ENCODE assay signal across 10 cellular contexts in the genomic region with DNA sequence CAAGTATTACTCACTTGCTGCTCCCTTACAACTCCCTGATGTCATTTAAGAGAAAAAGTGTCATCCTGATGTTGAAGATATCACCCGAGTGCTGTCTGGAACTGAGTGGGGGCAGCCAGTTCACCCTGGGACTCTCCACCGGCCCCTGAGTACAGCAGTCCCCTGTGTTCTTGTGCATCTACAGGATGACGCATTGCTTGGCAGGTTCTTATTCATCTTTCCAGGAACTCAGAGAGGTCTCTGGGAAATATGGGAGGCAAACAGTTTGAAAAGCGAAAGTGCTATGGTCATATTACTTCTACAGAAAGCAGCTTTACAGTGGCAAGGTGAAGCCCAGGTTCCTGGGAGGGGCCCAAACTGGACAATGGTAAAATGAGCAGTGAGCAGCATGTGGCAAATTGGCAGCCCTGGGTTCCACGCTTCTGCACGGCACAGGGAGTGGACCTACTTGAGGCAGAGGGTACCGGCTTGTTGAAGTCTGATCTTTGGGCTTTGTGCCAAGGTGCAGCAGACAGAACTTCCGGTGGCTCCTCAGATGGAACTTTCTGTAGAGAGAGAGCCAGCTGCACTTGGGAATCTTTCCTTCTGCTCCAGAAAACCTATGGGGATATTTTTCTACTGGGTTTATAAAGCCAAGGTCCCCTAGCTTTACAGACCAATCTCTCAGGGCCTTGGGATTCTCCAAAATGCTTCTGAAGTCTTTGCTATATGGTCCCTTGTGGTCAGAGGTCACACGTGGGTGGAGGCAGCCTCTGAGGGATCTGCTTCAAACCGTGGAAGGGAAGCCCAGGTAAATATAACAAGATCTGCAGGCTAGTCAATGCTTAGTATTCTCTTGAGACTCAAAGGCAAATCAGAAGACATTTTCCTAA.
DNase-seq lines count a peak whose midpoint lies in the region; ATAC-seq lines count a peak whose summit lies in the region.
"Had no signal": no experiment of that assay in that cellular context is flagged by ENCODE, and none has a peak within 500 bp of the region (broad histone marks: within the 10 kb centered on the region; RNA-seq: fewer than 3 reads in every experiment).

No MANE protein-coding gene starts in this region.

- peak; percentile 73 to 81 for ATAC-seq in right cardiac atrium
- ATAC-seq in GM18909 (IDR thresholded peaks at IDR 0.05; ENCODE audit: poor library complexity, unreplicated experiment), result no peak

- 39% methylated on average over 10 of the region's 10 CpGs for WGBS in right cardiac atrium

- DNase-seq in RPMI8226, result peak; percentile 30
- peak; percentile 58 for DNase-seq in activated CD8-positive, alpha-beta memory T cell treated with anti-CD3 and anti-CD28 coated beads, Interleukin-2, amount 50 U/mL, for 4 hours
- peak in 2 of 3 donors; percentile 49 to 57 for DNase-seq in right cardiac atrium
- DNase-seq in stimulated activated CD8-positive, alpha-beta memory T cell treated with anti-CD3 and anti-CD28 coated beads, Interleukin-4, amount 100 ng/mL, for 4 hours (ENCODE audit: low read depth in 2 of 2, low spot score in 1 of 2), result peak; percentile 31 to 50
- DNase-seq in posterior vena cava (ENCODE audit: low spot score), result no peak
- no peak for DNase-seq in DMS153 treated with DMSO at 0.1 percent for 48 hours (lab: John Stamatoyannopoulos, UW; ENCODE audit: unreplicated experiment)
- no peak for DNase-seq in HuH-7.5 (ENCODE audit: low spot score)
- DNase-seq: effector CD8-positive, alpha-beta T cell had no signal

- no peaks in the 10 kb centered on the region for H3K4me1 ChIP-seq in right cardiac atrium (ENCODE audit: control insufficient read depth, insufficient read depth, low read length)

- no peak overlapping the region for H3K4me3 ChIP-seq in right cardiac atrium (ENCODE audit: low read length)

- no peaks in the 10 kb centered on the region for H3K9me3 ChIP-seq in right cardiac atrium (ENCODE audit: control insufficient read depth, low read length)

- intact Hi-C loops in right cardiac atrium (cut with DNase I), result no loop called here
- intact Hi-C loops in posterior vena cava (cut with DNase I), result no loop called here

- H3K27ac ChIP-seq in right cardiac atrium (ENCODE audit: low read length), result no peak overlapping the region
- H3K27ac ChIP-seq: RWPE1 had no signal

- H3K27me3 ChIP-seq in right cardiac atrium (ENCODE audit: control insufficient read depth, insufficient read depth), result no peaks in the 10 kb centered on the region

Comparison
In these comparisons a context has a peak if more than half of its experiments do, and no peak if none do; other contexts are left out.
1. DNase-seq: peak in RPMI8226 (single experiment), activated CD8-positive, alpha-beta memory T cell treated with anti-CD3 and anti-CD28 coated beads, Interleukin-2, amount 50 U/mL, for 4 hours (single experiment), right cardiac atrium (2 of 3) and stimulated activated CD8-positive, alpha-beta memory T cell treated with anti-CD3 and anti-CD28 coated beads, Interleukin-4, amount 100 ng/mL, for 4 hours (2 of 2); none in posterior vena cava (single experiment), DMS153 treated with DMSO at 0.1 percent for 48 hours (single experiment) and HuH-7.5 (single experiment).